7 cellular contexts compared by ENCODE assay signal in the genomic region with DNA sequence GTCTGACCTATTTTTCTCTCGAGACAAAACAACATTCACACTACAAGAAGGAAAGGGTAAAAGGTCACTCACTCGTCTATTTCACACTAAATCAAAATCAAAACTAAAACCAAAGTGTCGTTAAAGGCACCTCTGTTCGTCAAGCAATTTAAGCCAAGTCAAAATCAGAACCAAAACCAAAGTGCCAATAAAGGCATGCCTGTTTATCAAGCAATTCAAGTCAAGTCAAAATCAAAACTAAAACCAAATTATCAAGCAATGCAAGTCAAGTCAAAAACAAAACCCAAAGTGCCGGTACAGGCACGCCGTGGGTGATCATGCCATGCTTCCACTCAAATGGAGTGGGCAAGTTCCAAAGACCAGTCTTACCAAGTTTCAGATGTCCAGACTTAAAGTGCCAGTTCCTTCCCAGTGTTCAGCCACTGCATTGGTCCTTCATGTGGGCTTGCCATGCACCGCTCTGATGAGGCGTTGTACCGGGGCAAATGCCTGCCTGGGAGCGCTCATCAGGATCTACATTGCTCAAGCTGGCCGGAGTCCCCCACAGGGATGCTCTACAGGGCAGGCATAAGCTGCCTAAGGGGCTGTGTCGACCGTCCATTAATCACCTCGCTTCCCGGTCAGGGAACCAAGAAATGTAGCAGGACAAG. TPM values are rescaled to one million over a fixed set of nuclear protein-coding genes. Genes with fewer than 3 reads are reported as not detected.
DNase-seq lines count a peak whose midpoint lies in the region; ATAC-seq, FAIRE-seq and TF ChIP-seq lines count a peak whose summit lies in the region.
"Not testable (repeated sequence)": the region's sequence is repeated elsewhere in the genome, so short reads cannot be mapped to it uniquely, and the experiment has no call there.

No MANE protein-coding gene starts in this region.

- H3K4me1 Mint-ChIP-seq in activated CD4-positive, alpha-beta T cell treated with anti-CD3 and anti-CD28 coated beads, Interleukin-2, amount 10 ng/mL, durations not matched to agents 7 days and 5 days: peaks cover 23% of the 10 kb centered on the region

- peak; percentile 22 for DNase-seq in GM13976 (ENCODE audit: low spot score)
- DNase-seq in activated CD4-positive, alpha-beta T cell treated with anti-CD3 and anti-CD28 coated beads, Interleukin-2, amount 10 ng/mL, durations not matched to agents 7 days and 5 days: peak; percentile 16
- peak; percentile 36 for DNase-seq in activated naive CD4-positive, alpha-beta T cell treated with Interleukin-2 at 50 U/mL for 16 hours
- DNase-seq in pancreas: not testable (repeated sequence)

- peak overlapping the region; percentile 89 for H3K27ac Mint-ChIP-seq in activated CD4-positive, alpha-beta T cell treated with anti-CD3 and anti-CD28 coated beads, Interleukin-2, amount 10 ng/mL, durations not matched to agents 7 days and 5 days

- intact Hi-C loops in pancreas (cut with DNase I): not testable (repeated sequence)

- H3K9me3 ChIP-seq in duodenal mucosa (ENCODE audit: control insufficient read depth in 1 of 2, low read length in 2 of 2); pancreas: not testable (repeated sequence)

- peak overlapping the region; percentile 45 to 47 for H3K4me3 ChIP-seq in duodenal mucosa (ENCODE audit: low read depth in 1 of 2, low read length in 2 of 2)
- H3K4me3 ChIP-seq in pancreas: not testable (repeated sequence)

- ATAC-seq in GM19455 (IDR thresholded peaks at IDR 0.05; ENCODE audit: unreplicated experiment) (peak; percentile 60), HG03442 (IDR thresholded peaks at IDR 0.05; ENCODE audit: unreplicated experiment) (peak; percentile 59)
- not testable (repeated sequence) for ATAC-seq in pancreas

- H3K27me3 Mint-ChIP-seq in activated CD4-positive, alpha-beta T cell treated with anti-CD3 and anti-CD28 coated beads, Interleukin-2, amount 10 ng/mL, durations not matched to agents 7 days and 5 days: not testable (repeated sequence)

- POLR2A ChIA-PET in activated CD4-positive, alpha-beta T cell treated with anti-CD3 and anti-CD28 coated beads, Interleukin-2, amount 10 ng/mL, durations not matched to agents 7 days and 5 days (lab: Charles Lee): not testable (repeated sequence)

- H3K36me3 ChIP-seq in duodenal mucosa (ENCODE audit: control insufficient read depth in 1 of 2, insufficient read depth in 2 of 2, low read length in 2 of 2); pancreas: not testable (repeated sequence)

- H3K9me3 Mint-ChIP-seq in activated CD4-positive, alpha-beta T cell treated with anti-CD3 and anti-CD28 coated beads, Interleukin-2, amount 10 ng/mL, durations not matched to agents 7 days and 5 days: not testable (repeated sequence)

- TF ChIP-seq CTCF in GM13976 (IDR thresholded peaks at IDR 0.05; ENCODE audit: borderline replicate concordance, control extremely low read depth, extremely low read depth, insufficient read depth, missing control alignments); pancreas (IDR thresholded peaks at IDR 0.05): not testable (repeated sequence)

- not testable (repeated sequence) for H3K9ac ChIP-seq in duodenal mucosa (ENCODE audit: low read depth in 1 of 2, low read length in 2 of 2)

- 68 to 76% methylated on average over 16 of the region's 16 CpGs for WGBS in pancreas, 2 donors

- CTCF ChIA-PET in activated CD4-positive, alpha-beta T cell treated with anti-CD3 and anti-CD28 coated beads, Interleukin-2, amount 10 ng/mL, durations not matched to agents 7 days and 5 days (lab: Charles Lee): not testable (repeated sequence)

- peak; percentile 89 for FAIRE-seq in pancreas (lab: Jason Lieb, UNC)

- H3K4me1 ChIP-seq in duodenal mucosa (ENCODE audit: control insufficient read depth in 1 of 2, insufficient read depth in 2 of 2, low read length in 2 of 2); pancreas: not testable (repeated sequence)

- in situ Hi-C loops in GM13976 (cut with MboI; ENCODE audit: low sequenced_read_pairs, unreplicated experiment): loop anchor here (25.0 kb wide), 1 partner anchor 348 kb away; no protein-coding TSS in a partner anchor

- peak overlapping the region; percentile 63 for H3K4me3 Mint-ChIP-seq in activated CD4-positive, alpha-beta T cell treated with anti-CD3 and anti-CD28 coated beads, Interleukin-2, amount 10 ng/mL, durations not matched to agents 7 days and 5 days

- not testable (repeated sequence) for H3K27me3 ChIP-seq in duodenal mucosa (ENCODE audit: control insufficient read depth in 1 of 2, insufficient read depth in 2 of 2, low read length in 2 of 2); pancreas

- not testable (repeated sequence) for H3K27ac ChIP-seq in duodenal mucosa (ENCODE audit: low read depth, low read length); pancreas

- H3K36me3 Mint-ChIP-seq in activated CD4-positive, alpha-beta T cell treated with anti-CD3 and anti-CD28 coated beads, Interleukin-2, amount 10 ng/mL, durations not matched to agents 7 days and 5 days (ENCODE audit: low read depth): peaks cover 14% of the 10 kb centered on the region

RNA-seq across cellular contexts. Expression of a gene that starts 55.1 kb away (rescaled TPM):
- total RNA-seq in activated CD4-positive, alpha-beta T cell treated with anti-CD3 and anti-CD28 coated beads, Interleukin-2, amount 10 ng/mL, durations not matched to agents 7 days and 5 days: 100 to 1,000 TPM; 281 to 316 TPM
- 100 to 1,000 TPM in 2 of 6 donors, 10 to 100 TPM in 4; 71.7 to 129 (median 81.8) TPM for total RNA-seq in pancreas
- 10 to 100 TPM; 45.3 to 86.6 TPM for polyA plus RNA-seq in pancreas
